ENCODE assay signal across 22 cellular contexts in genomic region chr22:43483266-43483665, GRCh38.
"Had no signal": no experiment of that assay in that cellular context is flagged by ENCODE, and none has a peak within 500 bp of the region (broad histone marks: within the 10 kb centered on the region; RNA-seq: fewer than 3 reads in every experiment).

No MANE protein-coding gene starts in this region.

- FAIRE-seq: small intestine, urothelium cell line had no signal

- H3K27ac ChIP-seq: ovary, parathyroid adenoma, psoas muscle, right lobe of liver, sigmoid colon, stomach, thoracic aorta, thyroid gland, tibial nerve, upper lobe of left lung, vagina had no signal

- H3K4me3 ChIP-seq: ovary, psoas muscle, right lobe of liver, sigmoid colon, stomach, thoracic aorta, thyroid gland, tibial nerve, upper lobe of left lung, vagina had no signal

- H3K27me3 ChIP-seq: ovary, right lobe of liver, thyroid gland, upper lobe of left lung, vagina had no signal

- H2AFZ ChIP-seq: parathyroid adenoma had no signal

- DNase-seq: nephron progenitor cell; occipital lobe; ovary; psoas muscle; right lobe of liver; sigmoid colon; small intestine; stimulated activated CD4-positive, alpha-beta T cell treated with anti-CD3 and anti-CD28 coated beads, Interleukin-15, amount 100 ng/mL, for 24 hours; stimulated activated CD4-positive, alpha-beta T cell treated with anti-CD3 and anti-CD28 coated beads, Interleukin-2, amount 100 ng/mL, for 24 hours; stimulated activated CD4-positive, alpha-beta T cell treated with anti-CD3 and anti-CD28 coated beads, Interleukin-2, amount 100 ng/mL, for 48 hours; stimulated activated CD4-positive, alpha-beta T cell treated with anti-CD3 and anti-CD28 coated beads, Interleukin-4, amount 100 ng/mL, for 24 hours; stimulated activated naive B cell treated with anti-CD40 and anti-IgM and Interleukin-4, amounts not matched to agents 10 μg/mL and 1 μg/mL and 100 μg/mL, for 72 hours; stimulated activated naive CD4-positive, alpha-beta T cell treated with Interleukin-2 at 50 U/mL for 16 hours; stomach; thyroid gland; trophoblast cell had no signal

- H3K36me3 ChIP-seq: ovary, right lobe of liver, sigmoid colon, stomach, thoracic aorta, thyroid gland, tibial nerve, upper lobe of left lung, vagina had no signal

- H3K4me1 ChIP-seq: parathyroid adenoma, psoas muscle, right lobe of liver, sigmoid colon, stomach, thyroid gland, vagina had no signal

- H3K9me3 ChIP-seq: ovary, psoas muscle, right lobe of liver, sigmoid colon, stomach, thoracic aorta, thyroid gland, tibial nerve, upper lobe of left lung, vagina had no signal

- H3K9ac ChIP-seq: parathyroid adenoma had no signal

- H3K79me2 ChIP-seq: parathyroid adenoma had no signal
